In genomic region chr5:121968910-121969607, GRCh38 we compare ENCODE assay signal across 9 cellular contexts. TPM values are rescaled to one million over a fixed set of nuclear protein-coding genes. Genes with fewer than 3 reads are reported as not detected.
DNase-seq lines count a peak whose midpoint lies in the region; ATAC-seq, FAIRE-seq and TF ChIP-seq lines count a peak whose summit lies in the region.
"Had no signal": no experiment of that assay in that cellular context is flagged by ENCODE, and none has a peak within 500 bp of the region (broad histone marks: within the 10 kb centered on the region; RNA-seq: fewer than 3 reads in every experiment).

No MANE protein-coding gene starts in this region.

- no peak for FAIRE-seq in D721Med (lab: Jason Lieb, UNC)

- DNase-seq in Right ventricle myocardium inferior (ENCODE audit: missing footprints): no peak
- no peak for DNase-seq in right atrium auricular region (ENCODE audit: low spot score)
- DNase-seq in SK-N-MC (ENCODE audit: low read depth, low spot score): no peak
- DNase-seq in left cardiac atrium: no peak
- DNase-seq in vagina (ENCODE audit: extremely low spot score in 2 of 2): no peak
- no peak for DNase-seq in HEK293T (ENCODE audit: extremely low spot score)
- DNase-seq in D721Med (ENCODE audit: insufficient read length, low spot score): no peak
- no peak for DNase-seq in spleen
- DNase-seq: BE2C had no signal

- H3K27me3 ChIP-seq in right atrium auricular region (no peaks in the 10 kb centered on the region), vagina (no peaks in the 10 kb centered on the region), spleen (replicated peaks in 1 of 7) (no peaks in the 10 kb centered on the region)
- H3K27me3 ChIP-seq: BE2C had no signal

- TF ChIP-seq CTCF in right atrium auricular region (IDR thresholded peaks at IDR 0.05) (no peak), vagina (IDR thresholded peaks at IDR 0.05) (no peak), D721Med (IDR thresholded peaks at IDR 0.05; ENCODE audit: insufficient read depth, missing control alignments) (no peak), spleen (IDR thresholded peaks at IDR 0.05 in 8 of 11, conservative IDR thresholded peaks at IDR 0.05 in 3 of 11) (no peak)

- POLR2A ChIA-PET in HEK293T (lab: Yijun Ruan, JAX): interaction anchor here (1.0 kb wide), 1 partner anchor 109 kb away, joined by 5 read pairs; the partner anchor contains the start of gene LOX

- H3K9ac ChIP-seq in SK-N-MC (ENCODE audit: insufficient read length): no peak overlapping the region

- 61 to 73% (median 66%) methylated on average over 3 of the region's 3 CpGs for WGBS in spleen, 5 donors

- H3K27ac ChIP-seq in right atrium auricular region: peak overlapping the region in 1 of 2 donors; percentile 39
- peak overlapping the region; percentile 80; the same call in 1 of the 2 replicates for H3K27ac ChIP-seq in SK-N-MC
- H3K27ac ChIP-seq in vagina: peak overlapping the region; percentile 40
- H3K27ac ChIP-seq in spleen: peak overlapping the region in 1 of 8 donors; percentile 25

- intact Hi-C loops in Right ventricle myocardium inferior (cut with DNase I) (loop anchor here (5.0 kb wide), 2 partner anchors 108 to 133 kb away; partner anchors contain the start of gene LOX), left cardiac atrium (cut with DNase I) (loop anchor here in 1 of 2 donors (5.0 to 10.0 kb wide), 2 partner anchors 133 to 226 kb away; no protein-coding TSS in a partner anchor), vagina (cut with DNase I) (no loop called here), spleen (cut with DNase I; ENCODE audit: low total_unique reads) (no loop called here)

- H3K36me3 ChIP-seq in right atrium auricular region (no peaks in the 10 kb centered on the region), SK-N-MC (ENCODE audit: insufficient read depth, low read length) (peaks cover 6% of the 10 kb centered on the region; the same call in 1 of the 2 replicates), vagina (no peaks in the 10 kb centered on the region), spleen (peaks cover 0 to 7% (median 0%) of the 10 kb centered on the region in 6 donors)

- H3K4me3 ChIP-seq in right atrium auricular region: no peak overlapping the region
- peak overlapping the region; percentile 22 for H3K4me3 ChIP-seq in SK-N-MC
- no peak overlapping the region for H3K4me3 ChIP-seq in vagina
- no peak overlapping the region for H3K4me3 ChIP-seq in spleen

- H3K9me3 ChIP-seq in right atrium auricular region (no peaks in the 10 kb centered on the region), SK-N-MC (ENCODE audit: low read depth, low read length) (no peaks in the 10 kb centered on the region), vagina (no peaks in the 10 kb centered on the region), spleen (peaks cover 0 to 14% (median 6%) of the 10 kb centered on the region in 8 donors)
- H3K9me3 ChIP-seq: BE2C had no signal

- peaks cover 0 to 23% of the 10 kb centered on the region in 2 donors for H3K4me1 ChIP-seq in right atrium auricular region
- peaks cover 22% of the 10 kb centered on the region for H3K4me1 ChIP-seq in vagina
- H3K4me1 ChIP-seq in spleen: peaks cover 0 to 62% (median 22%) of the 10 kb centered on the region in 6 donors

- peak; percentile 68 for ATAC-seq in Right ventricle myocardium inferior
- peak; percentile 81 to 96 for ATAC-seq in left cardiac atrium

- CTCF ChIA-PET in HEK293T (lab: Yijun Ruan, JAX): interaction anchor here (1.3 kb wide), 2 partner anchors 107 to 133 kb away, joined by 3 to 6 read pairs; no protein-coding TSS in a partner anchor

- no peak for TF ChIP-seq POLR2A in vagina (IDR thresholded peaks at IDR 0.05)
- TF ChIP-seq POLR2A in spleen (IDR thresholded peaks at IDR 0.05): no peak

TF ChIP-seq in HEK293T, 16 proteins besides CTCF, POLR2A, EP300 and RAD21:
- no peak for TF ChIP-seq ARNT (IDR thresholded peaks at IDR 0.05)

RNA-seq across cellular contexts. Expression of gene SRFBP1, which starts 7.3 kb away (rescaled TPM):
- total RNA-seq in Right ventricle myocardium inferior (7.6 TPM), right atrium auricular region (1 to 10 TPM; 6.4 to 8.4 TPM), left cardiac atrium (10 to 100 TPM in 1 of 2 donors, 1 to 10 TPM in 1; 8.7 to 10.5 TPM), vagina (10.8 TPM), spleen (10 to 100 TPM; 12.2 to 20.2 (median 14.1) TPM)
- polyA plus RNA-seq in spleen: 1 to 10 TPM; 2.5 to 3.9 (median 3.5) TPM
